In the genomic region with DNA sequence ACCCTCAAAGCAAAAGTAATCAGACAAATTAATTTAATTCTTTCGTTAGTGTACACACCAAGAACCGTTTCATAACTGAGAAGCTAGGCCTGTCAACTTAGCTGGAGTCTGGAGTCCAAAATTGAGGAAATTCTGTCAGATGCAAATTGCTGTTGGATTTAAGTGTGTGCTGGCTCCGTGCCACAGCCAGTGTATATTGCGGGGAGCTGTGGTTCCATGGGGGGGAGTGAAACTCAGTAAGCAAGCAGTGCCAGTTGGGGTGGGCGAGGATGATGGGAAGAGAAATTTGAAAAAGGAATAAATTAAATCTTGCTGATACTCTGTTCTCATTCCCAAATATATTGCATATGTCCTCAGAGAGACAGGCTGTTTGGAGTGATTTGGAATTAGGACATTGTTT, we compare ENCODE assay signal across 10 cellular contexts. TPM values are rescaled to one million over a fixed set of nuclear protein-coding genes. Genes with fewer than 3 reads are reported as not detected.
DNase-seq lines count a peak whose midpoint lies in the region; ATAC-seq and TF ChIP-seq lines count a peak whose summit lies in the region.
"Had no signal": no experiment of that assay in that cellular context is flagged by ENCODE, and none has a peak within 500 bp of the region (broad histone marks: within the 10 kb centered on the region; RNA-seq: fewer than 3 reads in every experiment).

No MANE protein-coding gene starts in this region.

- no peak overlapping the region for H3K27ac ChIP-seq in IMR-90 (ENCODE audit: insufficient read depth, low read length)
- H3K27ac ChIP-seq in neural progenitor cell: no peak overlapping the region

- peak overlapping the region; percentile 11 for H3K27ac Mint-ChIP-seq in Calu3 (ENCODE audit: unreplicated experiment)
- peak overlapping the region; percentile 91 for H3K27ac Mint-ChIP-seq in activated naive CD8-positive, alpha-beta T cell
- H3K27ac Mint-ChIP-seq in natural killer cell treated with Interleukin-12 subunit alpha and Interleukin-12 subunit beta and Interleukin-15 and Interleukin-18, amount 100 ng/mL, for 72 hours: peak overlapping the region; percentile 91 to 94
- no peak overlapping the region for H3K27ac Mint-ChIP-seq in neural progenitor cell

- CTCF ChIA-PET in Calu3 (lab: Charles Lee) (interaction anchor here (1.2 kb wide), 1 partner anchor 10 kb away, joined by 5 read pairs; no protein-coding TSS in a partner anchor), IMR-90 (lab: Yijun Ruan, JAX) (interaction anchor here (1.1 kb wide), 1 partner anchor 38 kb away, joined by 3 read pairs; no protein-coding TSS in a partner anchor)

- peaks cover 89% of the 10 kb centered on the region for H3K79me2 ChIP-seq in neural progenitor cell (ENCODE audit: low read depth)

- H3K27me3 ChIP-seq in IMR-90 (ENCODE audit: control insufficient read depth, insufficient read depth, low read length): no peaks in the 10 kb centered on the region
- no peaks in the 10 kb centered on the region for H3K27me3 ChIP-seq in neural progenitor cell

- H3K4me1 Mint-ChIP-seq in Calu3 (ENCODE audit: low read depth, unreplicated experiment): peaks cover 76% of the 10 kb centered on the region
- peaks cover 77% of the 10 kb centered on the region for H3K4me1 Mint-ChIP-seq in activated naive CD8-positive, alpha-beta T cell (ENCODE audit: low read depth)
- H3K4me1 Mint-ChIP-seq in natural killer cell treated with Interleukin-12 subunit alpha and Interleukin-12 subunit beta and Interleukin-15 and Interleukin-18, amount 100 ng/mL, for 72 hours (ENCODE audit: low read depth in 2 of 2): peaks cover 73 to 76% of the 10 kb centered on the region in 2 donors
- H3K4me1 Mint-ChIP-seq in neural progenitor cell: peaks cover 27% of the 10 kb centered on the region

- in situ Hi-C loops in IMR-90 (cut with MboI; ENCODE audit: low sequenced_read_pairs): no loop called here

- H3K9me3 ChIP-seq in IMR-90 (ENCODE audit: control insufficient read depth, insufficient read depth, low read length): no peaks in the 10 kb centered on the region
- no peaks in the 10 kb centered on the region for H3K9me3 ChIP-seq in neural progenitor cell (ENCODE audit: low read depth)

- H4K8ac ChIP-seq in IMR-90 (ENCODE audit: low read depth in 2 of 2, low read length in 2 of 2): no peak overlapping the region

- BruUV-seq in Calu3 (replicated peaks; lab: Mats Ljungman, UMichigan) (no TSS peak), IMR-90 (replicated peaks; lab: Mats Ljungman, UMichigan) (no TSS peak)

- ATAC-seq in IMR-90 (ENCODE audit: low read depth) (no peak), GM19467 (IDR thresholded peaks at IDR 0.05; ENCODE audit: unreplicated experiment) (no peak)
- ATAC-seq in natural killer cell treated with Interleukin-12 subunit alpha and Interleukin-12 subunit beta and Interleukin-15 and Interleukin-18, amount 100 ng/mL, for 72 hours: no peak
- ATAC-seq: PC-3 had no signal

- no peak overlapping the region for H2BK20ac ChIP-seq in IMR-90 (ENCODE audit: low read depth, low read length)

- no peak overlapping the region for H3K18ac ChIP-seq in IMR-90 (ENCODE audit: low read depth, low read length)

- no peak overlapping the region for H2AK9ac ChIP-seq in IMR-90 (replicated peaks; ENCODE audit: low read depth, low read length, poor library complexity)

- H3K27me3 Mint-ChIP-seq in Calu3 (ENCODE audit: unreplicated experiment): no peaks in the 10 kb centered on the region
- no peaks in the 10 kb centered on the region for H3K27me3 Mint-ChIP-seq in activated naive CD8-positive, alpha-beta T cell
- no peaks in the 10 kb centered on the region for H3K27me3 Mint-ChIP-seq in natural killer cell treated with Interleukin-12 subunit alpha and Interleukin-12 subunit beta and Interleukin-15 and Interleukin-18, amount 100 ng/mL, for 72 hours
- peaks cover under 1% of the 10 kb centered on the region for H3K27me3 Mint-ChIP-seq in neural progenitor cell (ENCODE audit: insufficient read depth, low read depth)

- no peak overlapping the region for H2AK5ac ChIP-seq in IMR-90 (ENCODE audit: low read depth, low read length)

- H2BK15ac ChIP-seq in IMR-90 (ENCODE audit: low read depth, low read length): no peak overlapping the region

- TF ChIP-seq POLR2A in IMR-90 (IDR thresholded peaks at IDR 0.05; ENCODE audit: low read depth, low read length): no peak; the same call in 1 of the 2 replicates

- no peak overlapping the region for H3K14ac ChIP-seq in IMR-90 (replicated peaks; ENCODE audit: low read depth, low read length)

- H4K5ac ChIP-seq in IMR-90 (ENCODE audit: low read depth, low read length): no peak overlapping the region

- DNase-seq in Calu3 (no peak), IMR-90 (no peak), neural progenitor cell (ENCODE audit: low spot score) (no peak), NCI-H446 treated with DMSO at 0.1 percent for 48 hours (lab: John Stamatoyannopoulos, UW) (no peak), GM19240 (ENCODE audit: insufficient read length, low spot score) (no peak)
- DNase-seq in natural killer cell treated with Interleukin-12 subunit alpha and Interleukin-12 subunit beta and Interleukin-15 and Interleukin-18, amount 100 ng/mL, for 72 hours (ENCODE audit: low spot score): no peak
- DNase-seq: NCI-H1092 treated with DMSO at 0.1 percent for 48 hours, PC-3 had no signal

- peaks cover 16% of the 10 kb centered on the region for H3K9me1 ChIP-seq in IMR-90 (ENCODE audit: insufficient read depth, low read length)

- POLR2A ChIA-PET in IMR-90 (lab: Charles Lee; ENCODE audit: unreplicated experiment): interaction anchor here (0.6 kb wide), 1 partner anchor 34 kb away, joined by 9 read pairs; no protein-coding TSS in a partner anchor

- H3K36me3 Mint-ChIP-seq in Calu3 (ENCODE audit: insufficient read depth, unreplicated experiment) (peaks cover 87% of the 10 kb centered on the region), neural progenitor cell (peaks cover 8% of the 10 kb centered on the region)
- peaks cover 13% of the 10 kb centered on the region for H3K36me3 Mint-ChIP-seq in activated naive CD8-positive, alpha-beta T cell
- H3K36me3 Mint-ChIP-seq in natural killer cell treated with Interleukin-12 subunit alpha and Interleukin-12 subunit beta and Interleukin-15 and Interleukin-18, amount 100 ng/mL, for 72 hours: peaks cover 52% of the 10 kb centered on the region

- H3K9ac ChIP-seq in IMR-90 (ENCODE audit: low read depth, low read length) (no peak overlapping the region), neural progenitor cell (no peak overlapping the region)

- H3K56ac ChIP-seq in IMR-90 (ENCODE audit: extremely low read depth, insufficient read depth, low read length): no peak overlapping the region

- H3F3A ChIP-seq in neural progenitor cell (ENCODE audit: low read depth): peaks cover 6% of the 10 kb centered on the region

- H3K9me3 Mint-ChIP-seq in Calu3 (ENCODE audit: low read depth, unreplicated experiment): no peaks in the 10 kb centered on the region
- H3K9me3 Mint-ChIP-seq in activated naive CD8-positive, alpha-beta T cell (ENCODE audit: low read depth): no peaks in the 10 kb centered on the region
- no peaks in the 10 kb centered on the region for H3K9me3 Mint-ChIP-seq in natural killer cell treated with Interleukin-12 subunit alpha and Interleukin-12 subunit beta and Interleukin-15 and Interleukin-18, amount 100 ng/mL, for 72 hours
- H3K9me3 Mint-ChIP-seq in neural progenitor cell: no peaks in the 10 kb centered on the region

- 79% methylated on average over 2 of the region's 5 CpGs; no CpG with 5 or more reads in 1 of the 2 experiments for WGBS in IMR-90 (ENCODE audit: extremely low coverage in 2 of 2, insufficient read length in 1 of 2), 2 experiments

- H3K4me3 Mint-ChIP-seq in Calu3 (ENCODE audit: low read depth, unreplicated experiment) (peak overlapping the region; percentile 29), neural progenitor cell (no peak overlapping the region)
- H3K4me3 Mint-ChIP-seq in activated naive CD8-positive, alpha-beta T cell: peak overlapping the region; percentile 96
- peak overlapping the region; percentile 88 for H3K4me3 Mint-ChIP-seq in natural killer cell treated with Interleukin-12 subunit alpha and Interleukin-12 subunit beta and Interleukin-15 and Interleukin-18, amount 100 ng/mL, for 72 hours

- H3K4ac ChIP-seq in IMR-90 (ENCODE audit: low read depth, low read length): no peak overlapping the region

- H3K36me3 ChIP-seq in IMR-90 (ENCODE audit: control insufficient read depth, insufficient read depth, low read length) (peaks cover 16% of the 10 kb centered on the region), neural progenitor cell (no peaks in the 10 kb centered on the region)

- peaks cover 84% of the 10 kb centered on the region for H4K20me1 ChIP-seq in IMR-90 (ENCODE audit: insufficient read depth, low read length)
- H4K20me1 ChIP-seq in neural progenitor cell (ENCODE audit: low read depth): peaks cover 80% of the 10 kb centered on the region

- TF ChIP-seq RAD21 in IMR-90 (IDR thresholded peaks at IDR 0.05; ENCODE audit: low read length): no peak

- intact Hi-C loops in Calu3 (cut with micrococcal nuclease; ENCODE audit: unreplicated experiment): no loop called here
- intact Hi-C loops in IMR-90 (cut with micrococcal nuclease): no loop called here

- H2BK120ac ChIP-seq in IMR-90 (ENCODE audit: low read depth, low read length): no peak overlapping the region

- peak overlapping the region; percentile 32; the same call in 1 of the 2 replicates for H3K4me2 ChIP-seq in IMR-90 (ENCODE audit: low read depth, low read length)
- H3K4me2 ChIP-seq in neural progenitor cell: no peak overlapping the region

- H3K4me1 ChIP-seq in IMR-90 (ENCODE audit: control insufficient read depth, insufficient read depth, low read length) (peaks cover 22% of the 10 kb centered on the region), neural progenitor cell (peaks cover 13% of the 10 kb centered on the region)

- no peak overlapping the region for H3K23ac ChIP-seq in IMR-90 (ENCODE audit: low read depth, low read length)

- dilution Hi-C loops in IMR-90 (cut with HindIII; ENCODE audit: low sequenced_read_pairs, unreplicated experiment): no loop called here

- no peak overlapping the region for H4K91ac ChIP-seq in IMR-90 (ENCODE audit: insufficient read depth, low read depth, low read length)

- no peak overlapping the region for H3K4me3 ChIP-seq in IMR-90 (ENCODE audit: insufficient read depth, low read depth, low read length)
- H3K4me3 ChIP-seq in neural progenitor cell: no peak overlapping the region

- H2AFZ ChIP-seq in IMR-90 (replicated peaks; ENCODE audit: low read length, poor library complexity) (no peak overlapping the region), neural progenitor cell (replicated peaks) (no peak overlapping the region)

- TF ChIP-seq CTCF in Calu3 (IDR thresholded peaks at IDR 0.05; ENCODE audit: unreplicated experiment) (no peak), IMR-90 (conservative IDR thresholded peaks at IDR 0.05; ENCODE audit: low read depth, low read length) (no peak), neural progenitor cell (IDR thresholded peaks at IDR 0.05) (no peak)

- H3K79me1 ChIP-seq in IMR-90 (ENCODE audit: low read depth in 1 of 2, low read length in 2 of 2): peaks cover 0 to 51% of the 10 kb centered on the region in 2 experiments; a peak in 2 of 4 replicates

- H2BK5ac ChIP-seq in IMR-90 (ENCODE audit: low read depth, low read length, poor library complexity, severe bottlenecking): no peak overlapping the region

RNA-seq across cellular contexts. Expression of gene ARPC2, which starts 4.0 kb away (rescaled TPM):
- 368 and 374 TPM in 2 replicates for total RNA-seq in Calu3 (2022)
- 635 and 696 TPM in 2 replicates for total RNA-seq in IMR-90 (2012; rRNA removed)
- polyA plus RNA-seq in IMR-90 (2012; rRNA removed): 544 and 561 TPM in 2 replicates
- 259 and 280 TPM in 2 replicates for polyA plus RNA-seq in IMR-90 (2012; cell fraction: cytosol; rRNA removed)
- 120 and 334 TPM in 2 replicates for polyA plus RNA-seq in IMR-90 (2012; cell fraction: nucleus; rRNA removed; ENCODE audit: low replicate concordance)
- total RNA-seq in natural killer cell treated with Interleukin-12 subunit alpha and Interleukin-12 subunit beta and Interleukin-15 and Interleukin-18, amount 100 ng/mL, for 72 hours: 100 to 1,000 TPM; 509 to 675 TPM
- 151 and 155 TPM in 2 replicates for total RNA-seq in neural progenitor cell (ENCODE audit: low replicate concordance)

RNA-seq across cellular contexts. Expression of gene GPBAR1, which starts 39.8 kb away (rescaled TPM):
- total RNA-seq in Calu3 (2022) (1.1 and 1.5 TPM in 2 replicates), IMR-90 (2012; rRNA removed) (under 0.01 TPM in 1 of 2 replicates, not detected in the other), neural progenitor cell (ENCODE audit: low replicate concordance) (0.09 TPM in 1 of 2 replicates, not detected in the other)
- polyA plus RNA-seq in IMR-90 (2012; rRNA removed): 0.13 and 0.21 TPM in 2 replicates
- polyA plus RNA-seq in IMR-90 (2012; cell fraction: cytosol; rRNA removed): 0.05 and 0.13 TPM in 2 replicates
- 0.56 and 2.4 TPM in 2 replicates for polyA plus RNA-seq in IMR-90 (2012; cell fraction: nucleus; rRNA removed; ENCODE audit: low replicate concordance)
- 1 to 10 TPM; 2.6 to 3.0 TPM for total RNA-seq in natural killer cell treated with Interleukin-12 subunit alpha and Interleukin-12 subunit beta and Interleukin-15 and Interleukin-18, amount 100 ng/mL, for 72 hours

RNA-seq across cellular contexts. Expression of gene AAMP, which starts 48.9 kb away (rescaled TPM):
- total RNA-seq in Calu3 (2022) (102 and 117 TPM in 2 replicates), IMR-90 (2012; rRNA removed) (112 and 118 TPM in 2 replicates), neural progenitor cell (ENCODE audit: low replicate concordance) (90.4 and 151 TPM in 2 replicates)
- polyA plus RNA-seq in IMR-90 (2012; rRNA removed): 104 and 108 TPM in 2 replicates
- polyA plus RNA-seq in IMR-90 (2012; cell fraction: cytosol; rRNA removed): 132 and 175 TPM in 2 replicates
- polyA plus RNA-seq in IMR-90 (2012; cell fraction: nucleus; rRNA removed; ENCODE audit: low replicate concordance): 140 and 213 TPM in 2 replicates
- 100 to 1,000 TPM in 1 of 2 donors, 10 to 100 TPM in 1; 75.6 to 104 TPM for total RNA-seq in natural killer cell treated with Interleukin-12 subunit alpha and Interleukin-12 subunit beta and Interleukin-15 and Interleukin-18, amount 100 ng/mL, for 72 hours

RNA-seq across cellular contexts. Expression of gene PNKD, which starts 49.3 kb away (rescaled TPM):
- total RNA-seq in Calu3 (2022): 46.8 and 54.0 TPM in 2 replicates
- 19.2 and 22.2 TPM in 2 replicates for total RNA-seq in IMR-90 (2012; rRNA removed)
- 68.5 and 70.1 TPM in 2 replicates for polyA plus RNA-seq in IMR-90 (2012; rRNA removed)
- polyA plus RNA-seq in IMR-90 (2012; cell fraction: cytosol; rRNA removed): 86.1 and 87.9 TPM in 2 replicates
- 29.9 and 38.4 TPM in 2 replicates for polyA plus RNA-seq in IMR-90 (2012; cell fraction: nucleus; rRNA removed; ENCODE audit: low replicate concordance)
- total RNA-seq in natural killer cell treated with Interleukin-12 subunit alpha and Interleukin-12 subunit beta and Interleukin-15 and Interleukin-18, amount 100 ng/mL, for 72 hours: 10 to 100 TPM; 20.6 to 22.0 TPM
- total RNA-seq in neural progenitor cell (ENCODE audit: low replicate concordance): 13.5 and 31.1 TPM in 2 replicates

RNA-seq across cellular contexts. Expression of gene CXCR1, which starts 54.3 kb away (rescaled TPM):
- total RNA-seq in Calu3 (2022) (not detected in 2 replicates), IMR-90 (2012; rRNA removed) (not detected in 2 replicates), neural progenitor cell (ENCODE audit: low replicate concordance) (not detected in 2 replicates)
- polyA plus RNA-seq in IMR-90 (2012; rRNA removed): not detected in 2 replicates
- not detected in 2 replicates for polyA plus RNA-seq in IMR-90 (2012; cell fraction: cytosol; rRNA removed)
- polyA plus RNA-seq in IMR-90 (2012; cell fraction: nucleus; rRNA removed; ENCODE audit: low replicate concordance): not detected in 2 replicates
- total RNA-seq in natural killer cell treated with Interleukin-12 subunit alpha and Interleukin-12 subunit beta and Interleukin-15 and Interleukin-18, amount 100 ng/mL, for 72 hours: under 1 TPM in 1 of 2 donors, not detected in 1; 0.28 TPM
- total RNA-seq: PC-3 had no signal
